ENCODE assay signal across 8 cellular contexts in genomic region chr17:35242805-35243458, GRCh38. TPM values are rescaled to one million over a fixed set of nuclear protein-coding genes. Genes with fewer than 3 reads are reported as not detected.
A peak's percentile ranks its signal among the peaks of the same experiment; 100 is the strongest.
DNase-seq lines count a peak whose midpoint lies in the region; ATAC-seq and TF ChIP-seq lines count a peak whose summit lies in the region.

Gene SLFN5 (plus strand): TSS chr17:35243072. CDS start chr17:35258691, 15,619 bp downstream.

- peak within 1 kb of the TSS; percentile 28 for H3K18ac ChIP-seq in trophoblast cell (ENCODE audit: low read length)

- peak within 1 kb of the TSS; percentile 52 for H3K4me3 ChIP-seq in HAP-1
- H3K4me3 ChIP-seq in MM.1S (ENCODE audit: low read length) = peak within 1 kb of the TSS; percentile 76
- peak within 1 kb of the TSS; percentile 72 to 97 (median 76) for H3K4me3 ChIP-seq in adrenal gland
- H3K4me3 ChIP-seq in heart left ventricle = peak within 1 kb of the TSS; percentile 50 to 95 (median 74)
- peak within 1 kb of the TSS; percentile 82 for H3K4me3 ChIP-seq in trophoblast cell (ENCODE audit: low read depth, low read length)
- peak within 1 kb of the TSS; percentile 77 to 87 (median 81) for H3K4me3 ChIP-seq in tibial nerve

- H2BK5ac ChIP-seq in trophoblast cell (ENCODE audit: low read depth, low read length, poor library complexity) = peak within 1 kb of the TSS; percentile 80

- H3K4me2 ChIP-seq in MM.1S (ENCODE audit: low read depth, low read length) = peak within 1 kb of the TSS; percentile 94
- peak within 1 kb of the TSS; percentile 90 for H3K4me2 ChIP-seq in trophoblast cell (ENCODE audit: low read length)

- H4K20me1 ChIP-seq in MM.1S (ENCODE audit: insufficient read depth, low read length) = no peaks in the 10 kb centered on the region

- H3K79me2 ChIP-seq in MM.1S (ENCODE audit: low read length) (no peaks in the 10 kb centered on the region), trophoblast cell (ENCODE audit: control insufficient read depth, insufficient read depth, low read length, poor library complexity) (peaks cover 7% of the 10 kb centered on the region)

- peaks cover 37% of the 10 kb centered on the region for H3F3A ChIP-seq in MM.1S (ENCODE audit: insufficient read depth, low read length)

- DNase-seq in GM03348 (ENCODE audit: low spot score) (peak; percentile 96), HAP-1 (ENCODE audit: low spot score in 2 of 2) (peak; percentile 71 to 93), MM.1S (peak; percentile 86), T-helper 1 cell (peak; percentile 84 to 94 (median 89)), adrenal gland (peak; percentile 94 to 99 (median 97)), heart left ventricle (peak; percentile 94 to 96 (median 94)), trophoblast cell (peak; percentile 94 to 98), tibial nerve (ENCODE audit: low spot score in 2 of 2) (peak; percentile 95 to 98)

- peak within 1 kb of the TSS; percentile 61 for H3K14ac ChIP-seq in trophoblast cell (ENCODE audit: low read length)

- H3K27me3 ChIP-seq in HAP-1 (ENCODE audit: low read depth) (no peaks in the 10 kb centered on the region), MM.1S (replicated peaks; ENCODE audit: insufficient read depth, low read length) (no peaks in the 10 kb centered on the region), adrenal gland (no peaks in the 10 kb centered on the region), heart left ventricle (no peaks in the 10 kb centered on the region), trophoblast cell (ENCODE audit: insufficient read depth, low read length) (no peaks in the 10 kb centered on the region), tibial nerve (no peaks in the 10 kb centered on the region)

- peak within 1 kb of the TSS; percentile 48 for H4K12ac ChIP-seq in trophoblast cell (ENCODE audit: low read depth, low read length)

- TF ChIP-seq POLR2A in adrenal gland (IDR thresholded peaks at IDR 0.05) (peak; percentile 94 to 97), heart left ventricle (IDR thresholded peaks at IDR 0.05) (peak in 1 of 2 donors; percentile 93), tibial nerve (IDR thresholded peaks at IDR 0.05) (peak; percentile 91 to 94)

- peak within 1 kb of the TSS; percentile 82 for H2BK120ac ChIP-seq in trophoblast cell (ENCODE audit: insufficient read depth, low read length, poor library complexity)

- 0 to 3% (median 0%) methylated on average over 18 to 39 of the region's 39 CpGs for WGBS in adrenal gland, 4 donors
- 0 to 1% (median 0%) methylated on average over 26 to 39 of the region's 39 CpGs for WGBS in heart left ventricle, 4 donors
- no CpG with 5 or more reads among the region's 39 CpGs for WGBS in trophoblast cell (ENCODE audit: extremely low coverage, insufficient coverage, insufficient read length)
- WGBS in tibial nerve, 2 donors = 0% methylated on average over 25 to 39 of the region's 39 CpGs

- H3K9me3 ChIP-seq in HAP-1 = no peaks in the 10 kb centered on the region
- no peaks in the 10 kb centered on the region for H3K9me3 ChIP-seq in MM.1S (replicated peaks; ENCODE audit: insufficient read depth, low read length)
- no peaks in the 10 kb centered on the region for H3K9me3 ChIP-seq in adrenal gland (replicated peaks in 1 of 3)
- no peaks in the 10 kb centered on the region for H3K9me3 ChIP-seq in heart left ventricle
- no peaks in the 10 kb centered on the region for H3K9me3 ChIP-seq in trophoblast cell (ENCODE audit: insufficient read depth, low read depth, low read length)
- no peaks in the 10 kb centered on the region for H3K9me3 ChIP-seq in tibial nerve

- H3K27ac ChIP-seq in MM.1S (ENCODE audit: low read length) (peak within 1 kb of the TSS; percentile 75; the same call in 1 of the 2 replicates), adrenal gland (peak within 1 kb of the TSS; percentile 96 to 97 (median 97)), heart left ventricle (peak within 1 kb of the TSS; percentile 84 to 97 (median 94)), trophoblast cell (ENCODE audit: low read depth, low read length) (peak within 1 kb of the TSS; percentile 79), tibial nerve (peak within 1 kb of the TSS; percentile 92 to 96 (median 95))

- peaks cover 13% of the 10 kb centered on the region for H3K4me1 ChIP-seq in HAP-1
- H3K4me1 ChIP-seq in MM.1S (ENCODE audit: low read length) = peaks cover 12% of the 10 kb centered on the region
- H3K4me1 ChIP-seq in adrenal gland (replicated peaks in 1 of 2) = peaks cover 20 to 30% of the 10 kb centered on the region in 2 donors
- peaks cover 0 to 51% (median 19%) of the 10 kb centered on the region in 12 donors for H3K4me1 ChIP-seq in heart left ventricle
- H3K4me1 ChIP-seq in trophoblast cell (ENCODE audit: control insufficient read depth in 1 of 2, insufficient read depth in 2 of 2, low read length in 2 of 2) = peaks cover 9 to 12% of the 10 kb centered on the region in 2 experiments
- H3K4me1 ChIP-seq in tibial nerve = peaks cover 0 to 49% (median 22%) of the 10 kb centered on the region in 4 donors

- TF ChIP-seq EP300 in tibial nerve (IDR thresholded peaks at IDR 0.05) = peak; percentile 50 to 99

- H2AFZ ChIP-seq in MM.1S (ENCODE audit: low read length) = peak within 1 kb of the TSS; percentile 87
- peak within 1 kb of the TSS; percentile 67 for H2AFZ ChIP-seq in trophoblast cell (ENCODE audit: insufficient read depth, low read length, poor library complexity)

- TF ChIP-seq CTCF in MM.1S (IDR thresholded peaks at IDR 0.05; ENCODE audit: low read length) (no peak), adrenal gland (IDR thresholded peaks at IDR 0.05) (no peak), heart left ventricle (IDR thresholded peaks at IDR 0.05) (no peak), tibial nerve (IDR thresholded peaks at IDR 0.05) (no peak)

- H3K79me1 ChIP-seq in trophoblast cell (ENCODE audit: low read length) = peaks cover 8% of the 10 kb centered on the region

- H2AK5ac ChIP-seq in trophoblast cell (ENCODE audit: low read length) = peak within 1 kb of the TSS; percentile 32

- H3K9me2 ChIP-seq in MM.1S (replicated peaks; ENCODE audit: insufficient read depth, low read length) = no peaks in the 10 kb centered on the region

- in situ Hi-C loops in HAP-1 (cut with MboI; ENCODE audit: low sequenced_read_pairs) = loop anchor here (5.0 kb wide), 1 partner anchor 101 kb away; the partner anchor contains the start of gene NLE1

- peak within 1 kb of the TSS; percentile 18 for H2BK12ac ChIP-seq in trophoblast cell (ENCODE audit: low read length)

- peak; percentile 96 to 98 (median 97) for ATAC-seq in heart left ventricle

- peak within 1 kb of the TSS; percentile 49 for H3K4ac ChIP-seq in trophoblast cell (ENCODE audit: low read depth, low read length)

- H4K8ac ChIP-seq in trophoblast cell (ENCODE audit: low read depth, low read length) = peak within 1 kb of the TSS; percentile 89

- H4K91ac ChIP-seq in trophoblast cell (ENCODE audit: low read depth, low read length) = peak within 1 kb of the TSS; percentile 80

- no peaks in the 10 kb centered on the region for H3K36me3 ChIP-seq in HAP-1 (replicated peaks)
- H3K36me3 ChIP-seq in MM.1S (replicated peaks; ENCODE audit: insufficient read depth, low read length) = no peaks in the 10 kb centered on the region
- H3K36me3 ChIP-seq in adrenal gland (replicated peaks in 1 of 2) = no peaks in the 10 kb centered on the region
- H3K36me3 ChIP-seq in heart left ventricle = peaks cover 0 to 16% (median 0%) of the 10 kb centered on the region in 9 donors
- H3K36me3 ChIP-seq in trophoblast cell (ENCODE audit: control insufficient read depth in 1 of 2, insufficient read depth in 2 of 2, low read length in 2 of 2) = peaks cover 0 to 4% of the 10 kb centered on the region in 2 experiments
- H3K36me3 ChIP-seq in tibial nerve = no peaks in the 10 kb centered on the region

- intact Hi-C loops in adrenal gland (cut with DNase I) = loop anchor here in 1 of 2 donors (10.0 kb wide), 1 partner anchor 192 kb away; the partner anchor contains the start of gene SLFN12
- intact Hi-C loops in heart left ventricle (cut with DNase I) = loop anchor here in 7 of 10 donors (1.0 to 10.0 kb wide), 10 partner anchors 68 to 294 kb away; partner anchors contain the start of genes NLE1 (in 3 of the 7), SLFN12L (in 3 of the 7), CCT6B (in 2 of the 7) and ZNF830 (in 2 of the 7)

- H3K9ac ChIP-seq in MM.1S (ENCODE audit: low read length) = peak within 1 kb of the TSS; percentile 66
- H3K9ac ChIP-seq in trophoblast cell (ENCODE audit: low read length) = peak within 1 kb of the TSS; percentile 82

- H3K23ac ChIP-seq in trophoblast cell (ENCODE audit: low read length) = no peak within 1 kb of the TSS

RNA-seq across cellular contexts. Expression of gene SLFN5, which starts in this region (rescaled TPM):
- total RNA-seq in adrenal gland (10 to 100 TPM; 33.2 to 57.8 (median 38.8) TPM), heart left ventricle (10 to 100 TPM; 12.4 to 41.4 (median 15.0) TPM), tibial nerve (10 to 100 TPM; 21.2 to 22.4 (median 21.6) TPM)
- polyA plus RNA-seq in adrenal gland (10 to 100 TPM in 1 of 3 donors, 1 to 10 TPM in 2; 4.3 to 16.5 (median 8.0) TPM), heart left ventricle (1 to 10 TPM; 3.0 to 3.8 TPM)
- polyA plus RNA-seq in trophoblast cell (2013) = 8.4 and 9.2 TPM in 2 replicates

Comparison
In these comparisons a context has a peak if more than half of its experiments do, and no peak if none do; other contexts are left out.
1. Peak in every context shown above with its lines: DNase-seq, ATAC-seq, H3K4me3 ChIP-seq and H3K27ac ChIP-seq.